Comparison of ENCODE assay signal across 8 cellular contexts in genomic region chr1:15975358-15975804, GRCh38. TPM values are rescaled to one million over a fixed set of nuclear protein-coding genes. Genes with fewer than 3 reads are reported as not detected.
DNase-seq lines count a peak whose midpoint lies in the region; ATAC-seq and TF ChIP-seq lines count a peak whose summit lies in the region.

No MANE protein-coding gene starts in this region.

- H3K9me3 ChIP-seq in BE2C (no peaks in the 10 kb centered on the region), PC-3 (ENCODE audit: low read length) (no peaks in the 10 kb centered on the region), ovary (no peaks in the 10 kb centered on the region), tibial nerve (no peaks in the 10 kb centered on the region)

- peak overlapping the region; percentile 77 for H2AFZ ChIP-seq in PC-3 (ENCODE audit: low read length)

- TF ChIP-seq EP300 in ovary (IDR thresholded peaks at IDR 0.05) (no peak), tibial nerve (IDR thresholded peaks at IDR 0.05) (no peak)

- peak overlapping the region; percentile 91 for H3K4me2 ChIP-seq in PC-3 (ENCODE audit: low read length)

- POLR2A ChIA-PET in PC-3 (lab: Charles Lee; ENCODE audit: unreplicated experiment): interaction anchor here (1.0 to 1.1 kb wide), 2 partner anchors 52 to 82 kb away, joined by 4 read pairs; no protein-coding TSS in a partner anchor

- intact Hi-C loops in PC-3 (cut with micrococcal nuclease) (no loop called here), ovary (cut with DNase I) (no loop called here)

- H3K27ac ChIP-seq in PC-3 (ENCODE audit: low read length): no peak overlapping the region; the same call in 1 of the 2 replicates
- H3K27ac ChIP-seq in ovary: peak overlapping the region in 1 of 2 donors; percentile 80
- peak overlapping the region; percentile 63 to 86 (median 85) for H3K27ac ChIP-seq in tibial nerve

- BruUV-seq in PC-3 (replicated peaks; lab: Mats Ljungman, UMichigan): no TSS peak

- TF ChIP-seq POLR2A in ovary (IDR thresholded peaks at IDR 0.05) (no peak), tibial nerve (IDR thresholded peaks at IDR 0.05) (no peak)

- H4K20me1 ChIP-seq in PC-3 (ENCODE audit: low read length): 0 out of 2 replicates have a peak, but pooled peaks cover 4% of the 10 kb centered on the region

- peak overlapping the region; percentile 77 for H3K9ac ChIP-seq in PC-3 (ENCODE audit: low read length)

- ATAC-seq in GM18909 (IDR thresholded peaks at IDR 0.05; ENCODE audit: poor library complexity, unreplicated experiment): peak; percentile 63
- peak; percentile 65 for ATAC-seq in HG03175 (IDR thresholded peaks at IDR 0.05; ENCODE audit: unreplicated experiment)
- ATAC-seq in PC-3: peak; percentile 78

- H3K79me2 ChIP-seq in PC-3 (ENCODE audit: low read length): peaks cover 44% of the 10 kb centered on the region

- WGBS in ovary, 3 donors: 1 to 2% (median 1%) methylated on average over 38 to 47 of the region's 47 CpGs
- 1% methylated on average over 16 to 20 of the region's 47 CpGs for WGBS in tibial nerve, 2 donors

- H3K36me3 ChIP-seq in BE2C (no peaks in the 10 kb centered on the region), PC-3 (ENCODE audit: low read depth, low read length) (peaks cover 6% of the 10 kb centered on the region), ovary (no peaks in the 10 kb centered on the region), tibial nerve (peaks cover 0 to 27% (median 0%) of the 10 kb centered on the region in 3 donors)

- DNase-seq in BE2C (peak; percentile 65), PC-3 (peak; percentile 33), activated gamma-delta T cell (lab: John Stamatoyannopoulos, UW) (peak; percentile 69), globus pallidus (ENCODE audit: low spot score) (peak; percentile 73), ovary (no peak), tibial nerve (ENCODE audit: low spot score in 2 of 2) (no peak)

- no peaks in the 10 kb centered on the region for H3F3A ChIP-seq in PC-3 (ENCODE audit: low read length, unreplicated experiment)

- no peaks in the 10 kb centered on the region for H3K9me2 ChIP-seq in PC-3 (replicated peaks; ENCODE audit: low read length)

- no peak for TF ChIP-seq CTCF in BE2C (IDR thresholded peaks at IDR 0.05; ENCODE audit: low read depth, low read length)
- no peak for TF ChIP-seq CTCF in PC-3 (conservative IDR thresholded peaks at IDR 0.05; ENCODE audit: low read depth, low read length)
- no peak for TF ChIP-seq CTCF in ovary (IDR thresholded peaks at IDR 0.05)
- TF ChIP-seq CTCF in tibial nerve (IDR thresholded peaks at IDR 0.05): no peak

- no peaks in the 10 kb centered on the region for H3K27me3 ChIP-seq in BE2C
- no peaks in the 10 kb centered on the region for H3K27me3 ChIP-seq in PC-3 (ENCODE audit: low read length)
- no peaks in the 10 kb centered on the region for H3K27me3 ChIP-seq in ovary
- H3K27me3 ChIP-seq in tibial nerve: no peaks in the 10 kb centered on the region

- CTCF ChIA-PET in PC-3 (lab: Charles Lee): no interaction called here

- H3K4me3 ChIP-seq in BE2C (ENCODE audit: low read depth, low read length) (peak overlapping the region; percentile 67), PC-3 (ENCODE audit: low read length) (peak overlapping the region; percentile 95), ovary (peak overlapping the region; percentile 91), tibial nerve (peak overlapping the region; percentile 66 to 87 (median 82))

- H3K4me1 ChIP-seq in BE2C: no peaks in the 10 kb centered on the region
- H3K4me1 ChIP-seq in PC-3 (ENCODE audit: insufficient read depth, low read length): 0 out of 2 replicates have a peak, but pooled peaks cover 10% of the 10 kb centered on the region
- H3K4me1 ChIP-seq in ovary (ENCODE audit: insufficient read depth): peaks cover 5% of the 10 kb centered on the region
- peaks cover 0 to 31% (median 9%) of the 10 kb centered on the region in 4 donors for H3K4me1 ChIP-seq in tibial nerve

RNA-seq across cellular contexts. Expression of gene ZBTB17, which starts 0.5 kb away (rescaled TPM):
- 73.4 TPM for polyA plus RNA-seq in BE2C (2012; ENCODE audit: insufficient read depth, insufficient read length, low read depth)
- total RNA-seq in PC-3 (2014; rRNA removed) (44.2 and 55.2 TPM in 2 replicates), ovary (10 to 100 TPM; 18.8 to 45.7 (median 29.8) TPM), tibial nerve (10 to 100 TPM; 34.5 to 85.2 (median 52.4) TPM)
- polyA plus RNA-seq in ovary: 10 to 100 TPM in 1 of 2 donors, 1 to 10 TPM in 1; 3.7 to 33.1 TPM

RNA-seq across cellular contexts. Expression of gene SRARP, which starts 28.7 kb away (rescaled TPM):
- polyA plus RNA-seq in BE2C (2012; ENCODE audit: insufficient read depth, insufficient read length, low read depth): not detected
- total RNA-seq in PC-3 (2014; rRNA removed) (not detected in 2 replicates), ovary (not detected), tibial nerve (under 1 TPM in 2 of 4 donors, not detected in 2; 0.39 to 0.90 TPM)
- polyA plus RNA-seq in ovary: not detected

RNA-seq across cellular contexts. Expression of gene HSPB7, which starts 42.5 kb away (rescaled TPM):
- 1.8 TPM for polyA plus RNA-seq in BE2C (2012; ENCODE audit: insufficient read depth, insufficient read length, low read depth)
- total RNA-seq in PC-3 (2014; rRNA removed): not detected in 2 replicates
- 10 to 100 TPM in 6 of 7 donors, 1 to 10 TPM in 1; 1.9 to 68.7 (median 35.8) TPM for total RNA-seq in ovary
- polyA plus RNA-seq in ovary: 10 to 100 TPM; 21.9 to 25.4 TPM
- 10 to 100 TPM; 10.4 to 42.6 (median 27.6) TPM for total RNA-seq in tibial nerve

RNA-seq across cellular contexts. Expression of gene CLCNKA, which starts 46.5 kb away (rescaled TPM):
- 0.52 TPM for polyA plus RNA-seq in BE2C (2012; ENCODE audit: insufficient read depth, insufficient read length, low read depth)
- total RNA-seq in PC-3 (2014; rRNA removed): not detected in 2 replicates
- total RNA-seq in ovary: 1 to 10 TPM in 5 of 7 donors, under 1 TPM in 1, not detected in 1; 0.97 to 2.4 (median 1.2) TPM
- under 1 TPM; 0.08 to 0.74 TPM for polyA plus RNA-seq in ovary
- not detected for total RNA-seq in tibial nerve

Comparison
In these comparisons a context has a peak if more than half of its experiments do, and no peak if none do; other contexts are left out.
1. DNase-seq: peak in BE2C (single experiment), PC-3 (single experiment), activated gamma-delta T cell (single experiment) and globus pallidus (single experiment); none in ovary (0 of 5) and tibial nerve (0 of 2).
2. Peak in every context shown above with its lines, with median percentiles within 50 percentile points of each other: H3K4me3 ChIP-seq and ATAC-seq.